Comparison of ENCODE assay signal across 16 cellular contexts in the genomic region with DNA sequence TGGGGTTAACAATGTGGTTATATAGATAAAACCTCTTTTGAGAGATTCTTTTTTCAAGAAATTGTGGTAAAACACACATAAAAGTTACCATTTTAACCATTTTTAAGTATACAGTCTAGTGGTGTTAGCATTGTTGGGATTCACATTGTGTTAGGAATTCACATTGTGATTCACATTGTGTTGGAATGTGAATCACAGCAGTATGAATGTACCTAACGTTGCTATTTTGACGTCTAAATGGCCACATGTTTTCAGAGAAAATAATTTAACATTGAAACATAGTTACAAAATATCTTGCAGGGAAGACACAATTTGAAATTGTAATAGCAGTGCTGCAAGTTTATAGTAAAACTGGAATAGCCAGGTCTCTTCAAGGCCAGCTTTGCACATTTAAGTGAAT.
A peak's percentile ranks its signal among the peaks of the same experiment; 100 is the strongest.
DNase-seq lines count a peak whose midpoint lies in the region; ATAC-seq, FAIRE-seq and TF ChIP-seq lines count a peak whose summit lies in the region.
"Had no signal": no experiment of that assay in that cellular context is flagged by ENCODE, and none has a peak within 500 bp of the region (broad histone marks: within the 10 kb centered on the region; RNA-seq: fewer than 3 reads in every experiment).

No MANE protein-coding gene starts in this region.

- peak overlapping the region; percentile 52 for H2AFZ ChIP-seq in neural progenitor cell (replicated peaks)

- H3K9me3 ChIP-seq in Caco-2, result no peaks in the 10 kb centered on the region; the same call in 1 of the 2 replicates
- H3K9me3 ChIP-seq in neural progenitor cell (ENCODE audit: low read depth), result no peaks in the 10 kb centered on the region
- no peaks in the 10 kb centered on the region for H3K9me3 ChIP-seq in body of pancreas

- H3K9me3 Mint-ChIP-seq in Caco-2 (ENCODE audit: unreplicated experiment) (no peaks in the 10 kb centered on the region), neural progenitor cell (no peaks in the 10 kb centered on the region)
- no peaks in the 10 kb centered on the region for H3K9me3 Mint-ChIP-seq in activated T-helper 2 cell treated with anti-CD3 and anti-CD28 coated beads, Interferon-gamma antibody, Interleukin-2, Interleukin-4, amounts not matched to agents 10 μg/mL and 5 μg/mL and 100 μg/mL, durations not matched to agents 14 hours and 24 hours and 36 hours
- H3K9me3 Mint-ChIP-seq: activated CD8-positive, alpha-beta T cell treated with anti-CD3 and anti-CD28 coated beads for 36 hours had no signal

- CTCF ChIA-PET in Caco-2 (lab: Charles Lee), result interaction anchor here (0.6 to 2.0 kb wide), 8 partner anchors 9 to 227 kb away, joined by 3 to 31 read pairs (median 4); no protein-coding TSS in a partner anchor

- H3K36me3 Mint-ChIP-seq in Caco-2 (ENCODE audit: insufficient read depth, unreplicated experiment), result peaks cover 32% of the 10 kb centered on the region
- H3K36me3 Mint-ChIP-seq in neural progenitor cell, result no peaks in the 10 kb centered on the region
- H3K36me3 Mint-ChIP-seq in activated T-helper 2 cell treated with anti-CD3 and anti-CD28 coated beads, Interferon-gamma antibody, Interleukin-2, Interleukin-4, amounts not matched to agents 10 μg/mL and 5 μg/mL and 100 μg/mL, durations not matched to agents 14 hours and 24 hours and 36 hours (ENCODE audit: low read depth), result no peaks in the 10 kb centered on the region

- DNase-seq in Caco-2 (no peak), RCC 7860 (ENCODE audit: low spot score) (peak; percentile 63), epithelial cell of esophagus (ENCODE audit: low read depth) (peak; percentile 66), neural progenitor cell (ENCODE audit: low spot score) (no peak), body of pancreas (no peak)
- DNase-seq in activated CD4-positive, CD25-positive, alpha-beta regulatory T cell treated with anti-CD3 and anti-CD28 coated beads, Interleukin-2, amount 50 U/mL, for 72 hours, result no peak
- no peak for DNase-seq in activated T-helper 2 cell treated with anti-CD3 and anti-CD28 coated beads, Interferon-gamma antibody, Interleukin-2, Interleukin-4, amounts not matched to agents 10 μg/mL and 5 μg/mL and 100 μg/mL, durations not matched to agents 14 hours and 24 hours and 36 hours (ENCODE audit: low spot score)
- DNase-seq: activated CD8-positive, alpha-beta T cell treated with anti-CD3 and anti-CD28 coated beads for 36 hours; activated effector memory CD4-positive, alpha-beta T cell treated with anti-CD3 and anti-CD28 coated beads, Interleukin-2, amount 50 U/mL, for 16 hours; central memory CD4-positive, alpha-beta T cell; DMS 273 treated with DMSO at 0.1 percent for 48 hours; NCI-H1694; NCI-H526 treated with DMSO at 0.1 percent for 48 hours; T-helper 9 cell had no signal

- TF ChIP-seq CTCF in Caco-2 (IDR thresholded peaks at IDR 0.05; ENCODE audit: insufficient read depth in 1 of 2, low read depth in 1 of 2, low read length in 1 of 2, severe bottlenecking in 1 of 2, unreplicated experiment in 1 of 2) (no peak), epithelial cell of esophagus (IDR thresholded peaks at IDR 0.05; ENCODE audit: insufficient read depth, low read depth, low read length, missing control alignments) (no peak), neural progenitor cell (IDR thresholded peaks at IDR 0.05) (no peak), body of pancreas (IDR thresholded peaks at IDR 0.05) (no peak)

- peaks cover 39% of the 10 kb centered on the region for H3K4me1 ChIP-seq in Caco-2
- no peaks in the 10 kb centered on the region for H3K4me1 ChIP-seq in neural progenitor cell
- H3K4me1 ChIP-seq in body of pancreas, result peaks cover 27% of the 10 kb centered on the region

- no peaks in the 10 kb centered on the region for H3F3A ChIP-seq in neural progenitor cell (ENCODE audit: low read depth)

- no peak for TF ChIP-seq POLR2A in body of pancreas (IDR thresholded peaks at IDR 0.05)

- H3K27me3 Mint-ChIP-seq in Caco-2 (ENCODE audit: insufficient read depth, unreplicated experiment) (no peaks in the 10 kb centered on the region), neural progenitor cell (ENCODE audit: insufficient read depth, low read depth) (no peaks in the 10 kb centered on the region)
- no peaks in the 10 kb centered on the region for H3K27me3 Mint-ChIP-seq in activated T-helper 2 cell treated with anti-CD3 and anti-CD28 coated beads, Interferon-gamma antibody, Interleukin-2, Interleukin-4, amounts not matched to agents 10 μg/mL and 5 μg/mL and 100 μg/mL, durations not matched to agents 14 hours and 24 hours and 36 hours (ENCODE audit: low read depth)

- H3K9ac ChIP-seq in neural progenitor cell, result no peak overlapping the region

- H3K4me3 ChIP-seq in Caco-2 (ENCODE audit: low read depth, low read length) (no peak overlapping the region), epithelial cell of esophagus (ENCODE audit: low read length) (no peak overlapping the region), neural progenitor cell (no peak overlapping the region), body of pancreas (no peak overlapping the region)

- FAIRE-seq in RCC 7860 (lab: Jason Lieb, UNC), result no peak

- no peak for ATAC-seq in body of pancreas
- ATAC-seq in HG03469 (IDR thresholded peaks at IDR 0.05; ENCODE audit: unreplicated experiment), result no peak
- ATAC-seq: activated CD8-positive, alpha-beta T cell treated with anti-CD3 and anti-CD28 coated beads for 36 hours had no signal

- H3K4me1 Mint-ChIP-seq in Caco-2 (ENCODE audit: low read depth, unreplicated experiment) (peaks cover 56% of the 10 kb centered on the region), neural progenitor cell (peaks cover 6% of the 10 kb centered on the region)
- H3K4me1 Mint-ChIP-seq in activated T-helper 2 cell treated with anti-CD3 and anti-CD28 coated beads, Interferon-gamma antibody, Interleukin-2, Interleukin-4, amounts not matched to agents 10 μg/mL and 5 μg/mL and 100 μg/mL, durations not matched to agents 14 hours and 24 hours and 36 hours (ENCODE audit: low read depth), result no peaks in the 10 kb centered on the region

- H3K4me2 ChIP-seq in neural progenitor cell, result no peak overlapping the region

- peak overlapping the region; percentile 44 for H3K4me3 Mint-ChIP-seq in Caco-2 (ENCODE audit: unreplicated experiment)
- no peak overlapping the region for H3K4me3 Mint-ChIP-seq in neural progenitor cell
- H3K4me3 Mint-ChIP-seq in activated T-helper 2 cell treated with anti-CD3 and anti-CD28 coated beads, Interferon-gamma antibody, Interleukin-2, Interleukin-4, amounts not matched to agents 10 μg/mL and 5 μg/mL and 100 μg/mL, durations not matched to agents 14 hours and 24 hours and 36 hours (ENCODE audit: low read depth), result no peak overlapping the region
- H3K4me3 Mint-ChIP-seq: activated CD8-positive, alpha-beta T cell treated with anti-CD3 and anti-CD28 coated beads for 36 hours had no signal

- no peaks in the 10 kb centered on the region for H3K79me2 ChIP-seq in neural progenitor cell (ENCODE audit: low read depth)

- H4K20me1 ChIP-seq in neural progenitor cell (ENCODE audit: low read depth), result no peaks in the 10 kb centered on the region

- no TSS peak for BruUV-seq in Caco-2 (replicated peaks; lab: Mats Ljungman, UMichigan)

- H3K27ac Mint-ChIP-seq in Caco-2 (ENCODE audit: unreplicated experiment) (peak overlapping the region; percentile 60), neural progenitor cell (no peak overlapping the region)
- no peak overlapping the region for H3K27ac Mint-ChIP-seq in activated T-helper 2 cell treated with anti-CD3 and anti-CD28 coated beads, Interferon-gamma antibody, Interleukin-2, Interleukin-4, amounts not matched to agents 10 μg/mL and 5 μg/mL and 100 μg/mL, durations not matched to agents 14 hours and 24 hours and 36 hours
- H3K27ac Mint-ChIP-seq: activated CD8-positive, alpha-beta T cell treated with anti-CD3 and anti-CD28 coated beads for 36 hours had no signal

- intact Hi-C loops in Caco-2 (cut with micrococcal nuclease; ENCODE audit: unreplicated experiment) (loop anchor here (1.0 to 10.0 kb wide), 6 partner anchors 85 to 533 kb away; a partner anchor contains a TSS), body of pancreas (cut with DNase I) (no loop called here)
- intact Hi-C loops in activated T-helper 2 cell treated with anti-CD3 and anti-CD28 coated beads, Interferon-gamma antibody, Interleukin-2, Interleukin-4, amounts not matched to agents 10 μg/mL and 5 μg/mL and 100 μg/mL, durations not matched to agents 14 hours and 24 hours and 36 hours (cut with micrococcal nuclease), result no loop called here

- no peaks in the 10 kb centered on the region for H3K27me3 ChIP-seq in Caco-2 (replicated peaks; ENCODE audit: control insufficient read depth, insufficient read depth, low read length)
- no peaks in the 10 kb centered on the region for H3K27me3 ChIP-seq in neural progenitor cell
- no peaks in the 10 kb centered on the region for H3K27me3 ChIP-seq in body of pancreas

- POLR2A ChIA-PET in Caco-2 (lab: Charles Lee), result interaction anchor here (0.6 to 1.2 kb wide), 2 partner anchors 126 to 141 kb away, joined by 6 to 8 read pairs; no protein-coding TSS in a partner anchor

- no peak overlapping the region for H3K27ac ChIP-seq in neural progenitor cell
- peak overlapping the region in 1 of 4 donors; percentile 15 for H3K27ac ChIP-seq in body of pancreas
- H3K27ac ChIP-seq: RWPE1 had no signal

- H3K36me3 ChIP-seq in Caco-2 (ENCODE audit: control insufficient read depth, insufficient read depth, low read length) (no peaks in the 10 kb centered on the region), neural progenitor cell (no peaks in the 10 kb centered on the region), body of pancreas (replicated peaks in 1 of 2; ENCODE audit: insufficient read depth in 1 of 2, low read depth in 2 of 2) (no peaks in the 10 kb centered on the region)

- WGBS in body of pancreas, 2 donors, result 12 to 14% methylated on average over 2 of the region's 2 CpGs

Comparison
In these comparisons a context has a peak if more than half of its experiments do, and no peak if none do; other contexts are left out.
1. DNase-seq: peak in RCC 7860 (single experiment) and epithelial cell of esophagus (single experiment); none in Caco-2 (0 of 2), neural progenitor cell (single experiment), activated CD4-positive, CD25-positive, alpha-beta regulatory T cell treated with anti-CD3 and anti-CD28 coated beads, Interleukin-2, amount 50 U/mL, for 72 hours (single experiment), body of pancreas (0 of 4) and activated T-helper 2 cell treated with anti-CD3 and anti-CD28 coated beads, Interferon-gamma antibody, Interleukin-2, Interleukin-4, amounts not matched to agents 10 μg/mL and 5 μg/mL and 100 μg/mL, durations not matched to agents 14 hours and 24 hours and 36 hours (single experiment).